In the genomic region with DNA sequence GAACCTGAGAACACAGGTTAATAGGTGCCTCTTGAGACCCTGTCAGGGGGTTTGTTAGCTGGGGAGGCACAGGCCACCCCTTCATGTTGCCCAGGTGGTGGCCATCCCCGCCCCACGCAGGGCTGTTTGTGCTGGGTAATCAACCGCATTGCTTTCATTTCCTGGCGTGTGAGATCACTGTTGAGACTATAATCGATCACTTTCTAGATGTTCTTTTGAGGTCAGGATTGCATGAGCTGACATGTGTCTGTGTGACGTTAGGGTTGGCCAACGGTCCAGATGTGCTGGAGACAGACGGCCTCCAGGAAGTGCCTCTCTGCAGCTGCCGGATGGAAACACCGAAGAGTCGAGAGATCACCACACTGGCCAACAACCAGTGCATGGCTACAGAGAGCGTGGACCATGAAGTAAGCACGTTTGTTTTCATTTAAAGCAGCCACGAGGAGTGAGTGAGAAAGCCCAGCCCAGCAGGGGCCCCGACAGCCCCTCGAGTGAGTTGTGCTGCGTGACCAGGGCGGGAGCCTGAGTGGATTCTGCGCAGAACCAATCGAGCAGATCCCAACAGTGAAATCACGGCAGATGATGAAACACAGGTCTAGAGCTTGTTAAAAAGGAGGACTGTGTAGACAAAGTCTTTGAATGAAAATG, we compare ENCODE assay signal across 8 cellular contexts.
DNase-seq lines count a peak whose midpoint lies in the region; ATAC-seq and TF ChIP-seq lines count a peak whose summit lies in the region.

No MANE protein-coding gene starts in this region.

- TF ChIP-seq EP300 in stomach (IDR thresholded peaks at IDR 0.05) = no peak

- peaks cover 0 to 6% (median 0%) of the 10 kb centered on the region in 4 donors for H3K4me1 ChIP-seq in stomach

- CTCF ChIA-PET in activated CD4-positive, alpha-beta memory T cell treated with anti-CD3 and anti-CD28 coated beads for 36 hours (lab: Charles Lee) = interaction anchor here (1.3 kb wide), 1 partner anchor 41 kb away, joined by 3 read pairs; no protein-coding TSS in a partner anchor

- peaks cover 31 to 100% (median 98%) of the 10 kb centered on the region in 4 donors for H3K36me3 ChIP-seq in stomach

- no peak for TF ChIP-seq CTCF in stomach (IDR thresholded peaks at IDR 0.05)

- WGBS in stomach, 5 donors = 81 to 90% (median 87%) methylated on average over 21 of the region's 21 CpGs

- H3K36me3 Mint-ChIP-seq in activated naive CD4-positive, alpha-beta T cell treated with anti-CD3 and anti-CD28 coated beads, Interleukin-2, amount 50 U/mL, for 24 hours = peaks cover 23% of the 10 kb centered on the region
- peaks cover 58% of the 10 kb centered on the region for H3K36me3 Mint-ChIP-seq in activated CD4-positive, alpha-beta memory T cell treated with anti-CD3 and anti-CD28 coated beads for 36 hours

- intact Hi-C loops in activated CD4-positive, alpha-beta memory T cell treated with anti-CD3 and anti-CD28 coated beads for 36 hours (cut with micrococcal nuclease) = no loop called here
- intact Hi-C loops in stomach (cut with DNase I; ENCODE audit: low total_unique reads) = no loop called here

- no peaks in the 10 kb centered on the region for H3K9me3 ChIP-seq in stomach

- ATAC-seq in HG02571 (IDR thresholded peaks at IDR 0.05; ENCODE audit: unreplicated experiment) = peak; percentile 63

- H3K4me3 ChIP-seq in stomach = no peak overlapping the region

- H3K4me1 Mint-ChIP-seq in activated naive CD4-positive, alpha-beta T cell treated with anti-CD3 and anti-CD28 coated beads, Interleukin-2, amount 50 U/mL, for 24 hours = peaks cover 16% of the 10 kb centered on the region
- H3K4me1 Mint-ChIP-seq in activated CD4-positive, alpha-beta memory T cell treated with anti-CD3 and anti-CD28 coated beads for 36 hours (ENCODE audit: low read depth) = peaks cover 51% of the 10 kb centered on the region

- DNase-seq in activated naive CD4-positive, alpha-beta T cell treated with Interleukin-2 at 50 U/mL for 16 hours = no peak
- peak; percentile 18 for DNase-seq in activated CD4-positive, alpha-beta memory T cell treated with anti-CD3 and anti-CD28 coated beads for 36 hours
- DNase-seq in stomach = peak; percentile 45
- DNase-seq in 8988T = no peak
- no peak for DNase-seq in NCI-H2029 (lab: John Stamatoyannopoulos, UW)
- no peak for DNase-seq in stimulated activated naive CD4-positive, alpha-beta T cell (lab: John Stamatoyannopoulos, UW)

- TF ChIP-seq POLR2A in stomach (IDR thresholded peaks at IDR 0.05) = no peak

- no peaks in the 10 kb centered on the region for H3K27me3 Mint-ChIP-seq in activated naive CD4-positive, alpha-beta T cell treated with anti-CD3 and anti-CD28 coated beads, Interleukin-2, amount 50 U/mL, for 24 hours
- no peaks in the 10 kb centered on the region for H3K27me3 Mint-ChIP-seq in activated CD4-positive, alpha-beta memory T cell treated with anti-CD3 and anti-CD28 coated beads for 36 hours

- peak overlapping the region in 1 of 5 donors; percentile 44 for H3K27ac ChIP-seq in stomach

- H3K4me3 Mint-ChIP-seq in activated naive CD4-positive, alpha-beta T cell treated with anti-CD3 and anti-CD28 coated beads, Interleukin-2, amount 50 U/mL, for 24 hours = no peak overlapping the region
- H3K4me3 Mint-ChIP-seq in activated CD4-positive, alpha-beta memory T cell treated with anti-CD3 and anti-CD28 coated beads for 36 hours = peak overlapping the region; percentile 24

- no peaks in the 10 kb centered on the region for H3K9me3 Mint-ChIP-seq in activated naive CD4-positive, alpha-beta T cell treated with anti-CD3 and anti-CD28 coated beads, Interleukin-2, amount 50 U/mL, for 24 hours
- no peaks in the 10 kb centered on the region for H3K9me3 Mint-ChIP-seq in activated CD4-positive, alpha-beta memory T cell treated with anti-CD3 and anti-CD28 coated beads for 36 hours

- peak overlapping the region; percentile 38 for H3K27ac Mint-ChIP-seq in activated naive CD4-positive, alpha-beta T cell treated with anti-CD3 and anti-CD28 coated beads, Interleukin-2, amount 50 U/mL, for 24 hours
- H3K27ac Mint-ChIP-seq in activated CD4-positive, alpha-beta memory T cell treated with anti-CD3 and anti-CD28 coated beads for 36 hours = peak overlapping the region; percentile 82

- POLR2A ChIA-PET in activated CD4-positive, alpha-beta memory T cell treated with anti-CD3 and anti-CD28 coated beads for 36 hours (lab: Charles Lee) = interaction anchor here (2.0 kb wide), 1 partner anchor 14 kb away, joined by 5 read pairs; no protein-coding TSS in a partner anchor

- no peaks in the 10 kb centered on the region for H3K27me3 ChIP-seq in stomach

Comparison
In these comparisons a context has a peak if more than half of its experiments do, and no peak if none do; other contexts are left out.
1. DNase-seq: peak in activated CD4-positive, alpha-beta memory T cell treated with anti-CD3 and anti-CD28 coated beads for 36 hours (single experiment) and stomach (single experiment); none in activated naive CD4-positive, alpha-beta T cell treated with Interleukin-2 at 50 U/mL for 16 hours (single experiment), 8988T (single experiment), NCI-H2029 (single experiment) and stimulated activated naive CD4-positive, alpha-beta T cell (0 of 6).